Comparison of ENCODE assay signal across 16 cellular contexts in the genomic region with DNA sequence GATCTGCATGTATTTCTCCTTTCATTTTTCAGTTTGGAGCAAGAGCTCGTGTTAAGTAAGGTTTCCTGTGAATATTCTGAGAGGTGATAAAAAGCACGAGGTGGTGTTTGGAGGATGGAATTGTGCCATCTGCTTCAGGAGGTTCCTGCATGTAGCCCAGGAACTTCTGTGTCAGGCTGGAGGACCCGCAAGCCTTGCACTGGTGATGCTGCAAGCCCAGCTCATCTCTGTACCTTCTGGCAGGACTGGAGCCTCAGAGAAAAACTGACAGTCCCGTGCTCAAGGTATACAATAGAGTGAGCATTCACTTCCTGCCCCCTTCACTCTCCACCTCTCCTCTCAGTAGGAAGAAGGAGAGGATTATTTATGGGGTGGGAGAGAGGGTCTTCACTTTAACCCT.
"Had no signal": no experiment of that assay in that cellular context is flagged by ENCODE, and none has a peak within 500 bp of the region (broad histone marks: within the 10 kb centered on the region; RNA-seq: fewer than 3 reads in every experiment).

No MANE protein-coding gene starts in this region.

- DNase-seq: activated CD4-positive, alpha-beta T cell treated with anti-CD3 and anti-CD28 coated beads, Interleukin-2, amount 50 U/mL, for 4 hours; activated gamma-delta T cell treated with Interleukin-2 at 50 U/mL for 16 hours; adrenal gland; left lung; mucosa of descending colon; naive B cell; pancreas; stimulated activated CD4-positive, alpha-beta T cell treated with anti-CD3 and anti-CD28 coated beads, Interleukin-2, amount 100 ng/mL, for 24 hours; stimulated activated naive CD8-positive, alpha-beta T cell treated with anti-CD3 and anti-CD28 coated beads, Interleukin-15, Interleukin-2, amounts not matched to agents 100 U/mL and 50 U/mL, for 24 hours; T-helper 2 cell; trophoblast cell; WERI-Rb-1 had no signal

- H3K36me3 ChIP-seq: adrenal gland, cardiac muscle cell, left lung, pancreas, suprapubic skin, WERI-Rb-1 had no signal

- H3K27me3 ChIP-seq: adrenal gland, cardiac muscle cell, dorsolateral prefrontal cortex, left lung, pancreas, suprapubic skin had no signal

- FAIRE-seq: pancreas had no signal

- H3K4me3 ChIP-seq: adrenal gland, cardiac muscle cell, dorsolateral prefrontal cortex, left lung, mucosa of descending colon, pancreas, suprapubic skin had no signal

- H3K4me1 ChIP-seq: left lung had no signal

- H3K9me3 ChIP-seq: adrenal gland, left lung, mucosa of descending colon, pancreas, suprapubic skin had no signal

- ATAC-seq: activated naive CD4-positive, alpha-beta T cell treated with anti-CD3 and anti-CD28 coated beads, Interleukin-2, amount 50 U/mL, for 72 hours; left lung; mucosa of descending colon; stimulated activated naive CD8-positive, alpha-beta T cell treated with anti-CD3 and anti-CD28 coated beads, Interleukin-15, Interleukin-2, amounts not matched to agents 100 U/mL and 50 U/mL, for 24 hours had no signal

- H3K27ac ChIP-seq: adrenal gland, cardiac muscle cell, left lung, suprapubic skin, WERI-Rb-1 had no signal
